1 cellular context compared by ENCODE assay signal in the genomic region with DNA sequence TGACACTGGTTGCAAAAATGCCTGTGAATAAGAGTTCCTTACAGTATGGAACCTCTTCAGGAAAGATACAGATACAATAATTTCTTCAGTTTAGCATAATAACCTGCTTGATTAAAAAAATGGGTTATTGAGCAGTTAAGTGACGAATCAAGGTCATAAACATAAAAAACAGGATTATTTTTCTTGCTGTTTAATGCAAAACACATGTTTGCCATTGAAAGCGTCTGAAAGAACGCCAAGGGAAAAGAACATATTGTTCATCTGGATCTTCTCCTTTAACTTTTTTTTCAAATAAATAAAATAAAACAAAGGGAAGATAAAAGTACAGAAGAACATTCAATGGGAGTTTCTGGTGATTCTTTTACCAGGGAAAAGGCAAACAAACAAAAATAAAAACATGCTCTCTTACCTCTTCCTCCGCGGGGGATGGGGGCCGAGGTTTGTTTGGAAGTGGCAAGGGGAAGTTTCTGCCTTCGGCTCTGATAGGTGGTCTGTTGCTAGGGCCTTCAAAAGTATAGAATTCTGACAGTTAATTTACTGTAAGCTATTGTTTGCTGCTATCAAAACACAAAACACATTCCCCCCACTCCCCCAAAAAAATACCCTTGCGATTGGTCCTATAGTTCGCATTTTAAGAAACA.
TF ChIP-seq lines count a peak whose summit lies in the region.

No MANE protein-coding gene starts in this region.

TF ChIP-seq in WTC11, 78 proteins besides CTCF, POLR2A, EP300 and RAD21 (continued from another document):
- TF ChIP-seq NFYB (CRISPR knock-in tag; conservative IDR thresholded peaks at IDR 0.05; ENCODE audit: low read depth) (no peak), ESRRA (CRISPR knock-in tag; IDR thresholded peaks at IDR 0.05; ENCODE audit: borderline replicate concordance) (no peak), RORB (CRISPR knock-in tag; IDR thresholded peaks at IDR 0.05) (no peak), ZNF232 (CRISPR knock-in tag; IDR thresholded peaks at IDR 0.05) (no peak), JUN (CRISPR knock-in tag; IDR thresholded peaks at IDR 0.05) (no peak), ATF1 (CRISPR knock-in tag; IDR thresholded peaks at IDR 0.05) (no peak), ZNF416 (CRISPR knock-in tag; IDR thresholded peaks at IDR 0.05) (no peak), SMAD3 (CRISPR knock-in tag; IDR thresholded peaks at IDR 0.05; ENCODE audit: borderline replicate concordance) (no peak)
- TF ChIP-seq, protein P1, sequence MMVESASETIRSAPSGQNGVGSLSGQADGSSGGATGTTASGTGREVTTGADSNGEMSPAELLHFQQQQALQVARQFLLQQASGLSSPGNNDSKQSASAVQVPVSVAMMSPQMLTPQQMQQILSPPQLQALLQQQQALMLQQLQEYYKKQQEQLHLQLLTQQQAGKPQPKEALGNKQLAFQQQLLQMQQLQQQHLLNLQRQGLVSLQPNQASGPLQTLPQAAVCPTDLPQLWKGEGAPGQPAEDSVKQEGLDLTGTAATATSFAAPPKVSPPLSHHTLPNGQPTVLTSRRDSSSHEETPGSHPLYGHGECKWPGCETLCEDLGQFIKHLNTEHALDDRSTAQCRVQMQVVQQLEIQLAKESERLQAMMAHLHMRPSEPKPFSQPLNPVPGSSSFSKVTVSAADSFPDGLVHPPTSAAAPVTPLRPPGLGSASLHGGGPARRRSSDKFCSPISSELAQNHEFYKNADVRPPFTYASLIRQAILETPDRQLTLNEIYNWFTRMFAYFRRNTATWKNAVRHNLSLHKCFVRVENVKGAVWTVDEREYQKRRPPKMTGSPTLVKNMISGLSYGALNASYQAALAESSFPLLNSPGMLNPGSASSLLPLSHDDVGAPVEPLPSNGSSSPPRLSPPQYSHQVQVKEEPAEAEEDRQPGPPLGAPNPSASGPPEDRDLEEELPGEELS (CRISPR knock-in tag; IDR thresholded peaks at IDR 0.05): no peak
- TF ChIP-seq, protein P2, sequence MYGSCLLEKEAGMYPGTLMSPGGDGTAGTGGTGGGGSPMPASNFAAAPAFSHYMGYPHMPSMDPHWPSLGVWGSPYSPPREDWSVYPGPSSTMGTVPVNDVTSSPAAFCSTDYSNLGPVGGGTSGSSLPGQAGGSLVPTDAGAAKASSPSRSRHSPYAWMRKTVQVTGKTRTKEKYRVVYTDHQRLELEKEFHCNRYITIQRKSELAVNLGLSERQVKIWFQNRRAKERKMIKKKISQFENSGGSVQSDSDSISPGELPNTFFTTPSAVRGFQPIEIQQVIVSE (CRISPR knock-in tag; IDR thresholded peaks at IDR 0.05; ENCODE audit: borderline replicate concordance): no peak
- TF ChIP-seq, protein P3, sequence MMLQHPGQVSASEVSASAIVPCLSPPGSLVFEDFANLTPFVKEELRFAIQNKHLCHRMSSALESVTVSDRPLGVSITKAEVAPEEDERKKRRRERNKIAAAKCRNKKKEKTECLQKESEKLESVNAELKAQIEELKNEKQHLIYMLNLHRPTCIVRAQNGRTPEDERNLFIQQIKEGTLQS (CRISPR knock-in tag; conservative IDR thresholded peaks at IDR 0.05): no peak
- TF ChIP-seq, protein P4, sequence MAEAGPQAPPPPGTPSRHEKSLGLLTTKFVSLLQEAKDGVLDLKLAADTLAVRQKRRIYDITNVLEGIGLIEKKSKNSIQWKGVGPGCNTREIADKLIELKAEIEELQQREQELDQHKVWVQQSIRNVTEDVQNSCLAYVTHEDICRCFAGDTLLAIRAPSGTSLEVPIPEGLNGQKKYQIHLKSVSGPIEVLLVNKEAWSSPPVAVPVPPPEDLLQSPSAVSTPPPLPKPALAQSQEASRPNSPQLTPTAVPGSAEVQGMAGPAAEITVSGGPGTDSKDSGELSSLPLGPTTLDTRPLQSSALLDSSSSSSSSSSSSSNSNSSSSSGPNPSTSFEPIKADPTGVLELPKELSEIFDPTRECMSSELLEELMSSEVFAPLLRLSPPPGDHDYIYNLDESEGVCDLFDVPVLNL (CRISPR knock-in tag; IDR thresholded peaks at IDR 0.05; ENCODE audit: borderline replicate concordance, low read depth): no peak
TF ChIP-seq in WTC11: peak in this region for 0.
